ENCODE assay signal across 1 cellular context in the genomic region with DNA sequence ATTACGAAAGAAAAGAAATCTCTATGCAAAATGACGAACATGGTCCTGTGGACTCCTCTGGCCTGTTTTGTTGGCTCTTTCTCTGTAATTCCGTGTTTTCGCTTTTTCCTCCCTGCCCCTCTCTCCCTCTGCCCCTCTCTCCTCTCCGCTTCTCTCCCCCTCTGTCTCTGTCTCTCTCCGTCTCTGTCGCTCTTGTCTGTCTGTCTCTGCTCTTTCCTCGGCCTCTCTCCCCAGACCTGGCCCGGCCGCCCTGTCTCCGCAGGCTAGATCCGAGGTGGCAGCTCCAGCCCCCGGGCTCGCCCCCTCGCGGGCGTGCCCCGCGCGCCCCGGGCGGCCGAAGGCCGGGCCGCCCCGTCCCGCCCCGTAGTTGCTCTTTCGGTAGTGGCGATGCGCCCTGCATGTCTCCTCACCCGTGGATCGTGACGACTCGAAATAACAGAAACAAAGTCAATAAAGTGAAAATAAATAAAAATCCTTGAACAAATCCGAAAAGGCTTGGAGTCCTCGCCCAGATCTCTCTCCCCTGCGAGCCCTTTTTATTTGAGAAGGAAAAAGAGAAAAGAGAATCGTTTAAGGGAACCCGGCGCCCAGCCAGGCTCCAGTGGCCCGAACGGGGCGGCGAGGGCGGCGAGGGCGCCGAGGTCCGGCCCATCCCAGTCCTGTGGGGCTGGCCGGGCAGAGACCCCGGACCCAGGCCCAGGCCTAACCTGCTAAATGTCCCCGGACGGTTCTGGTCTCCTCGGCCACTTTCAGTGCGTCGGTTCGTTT.
TF ChIP-seq lines count a peak whose summit lies in the region.

No MANE protein-coding gene starts in this region.

TF ChIP-seq in H1, 55 proteins besides CTCF, POLR2A, EP300 and RAD21 (continued from another document):
- TF ChIP-seq EZH2 (IDR thresholded peaks at IDR 0.05; ENCODE audit: low read depth, low read length, severe bottlenecking) (peak; percentile 26), SP1 (IDR thresholded peaks at IDR 0.05; ENCODE audit: low read depth, low read length) (peak; percentile 68; the same call in 1 of the 2 replicates), TEAD4 (IDR thresholded peaks at IDR 0.05; ENCODE audit: low read depth, low read length) (no peak), CTBP2 (IDR thresholded peaks at IDR 0.05; ENCODE audit: borderline replicate concordance, insufficient read depth, insufficient read length, low read length) (peak; percentile 45)
